Comparison of ENCODE assay signal across 7 cellular contexts in the genomic region with DNA sequence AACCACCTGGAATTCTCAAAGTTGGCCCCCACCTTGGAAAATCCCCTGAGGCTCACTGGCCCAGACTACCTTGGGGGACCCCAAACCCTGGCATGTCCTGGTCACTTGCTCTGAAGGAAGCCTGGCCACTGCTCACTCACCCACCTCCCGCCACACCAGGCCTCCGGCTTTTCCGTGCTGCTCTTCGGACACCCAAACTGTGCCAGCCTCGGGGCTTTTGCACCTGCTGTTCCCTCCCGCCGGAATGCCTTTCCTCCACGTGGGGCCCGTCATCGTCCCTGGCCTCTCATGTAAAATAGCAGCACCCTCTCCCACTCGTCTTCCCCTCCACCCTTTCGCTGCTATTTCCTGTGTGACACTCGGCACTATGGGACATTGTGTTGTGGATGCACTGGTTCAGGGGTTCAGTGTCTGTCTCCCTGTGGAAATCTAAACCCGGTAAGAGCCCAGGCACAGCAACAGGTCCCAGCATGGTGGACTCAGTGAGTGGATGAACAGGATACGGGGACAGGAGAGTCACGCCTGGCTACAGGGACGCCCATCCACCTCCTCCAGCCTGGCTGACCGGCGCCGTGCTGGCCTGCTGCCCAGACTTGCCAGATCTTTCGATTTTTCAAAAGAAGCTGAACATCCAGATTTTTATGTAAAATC.
DNase-seq lines count a peak whose midpoint lies in the region; ATAC-seq and TF ChIP-seq lines count a peak whose summit lies in the region.

No MANE protein-coding gene starts in this region.

- TF ChIP-seq CTCF in lower lobe of right lung (IDR thresholded peaks at IDR 0.05): no peak
- TF ChIP-seq CTCF in thyroid gland (IDR thresholded peaks at IDR 0.05): no peak

- peak; percentile 67 to 76 for ATAC-seq in lower lobe of right lung

- H3K4me3 ChIP-seq in lower lobe of right lung (peak overlapping the region; percentile 22), thyroid gland (replicated peaks in 1 of 3) (no peak overlapping the region)

- H3K27me3 ChIP-seq in lower lobe of right lung (ENCODE audit: low read depth) (no peaks in the 10 kb centered on the region), thyroid gland (no peaks in the 10 kb centered on the region)

- H3K36me3 ChIP-seq in lower lobe of right lung: no peaks in the 10 kb centered on the region
- H3K36me3 ChIP-seq in thyroid gland: no peaks in the 10 kb centered on the region

- DNase-seq in NCI-H2029 treated with DMSO at 0.1 percent for 48 hours (lab: John Stamatoyannopoulos, UW) (peak; percentile 33), lower lobe of right lung (no peak), thyroid gland (peak; percentile 91 to 92), NCI-H1105 (lab: John Stamatoyannopoulos, UW) (no peak), SKM-1 treated with dmso at 0.1 percent for 144 hours (lab: John Stamatoyannopoulos, UW; ENCODE audit: unreplicated experiment) (no peak), HCEC 1CT (no peak)

- no peak for TF ChIP-seq POLR2A in thyroid gland (IDR thresholded peaks at IDR 0.05)

- intact Hi-C loops in lower lobe of right lung (cut with DNase I): no loop called here
- intact Hi-C loops in thyroid gland (cut with DNase I): no loop called here

- peaks cover 42% of the 10 kb centered on the region for H3K4me1 ChIP-seq in lower lobe of right lung
- peaks cover 3 to 18% of the 10 kb centered on the region in 2 donors for H3K4me1 ChIP-seq in thyroid gland

- H3K27ac ChIP-seq in cingulate gyrus (ENCODE audit: low read depth, low read length): peak overlapping the region; percentile 93
- H3K27ac ChIP-seq in lower lobe of right lung: peak overlapping the region; percentile 67
- peak overlapping the region; percentile 73 to 90 (median 88) for H3K27ac ChIP-seq in thyroid gland

- WGBS in thyroid gland, 2 donors: 46 to 47% methylated on average over 21 of the region's 21 CpGs

- H3K9me3 ChIP-seq in lower lobe of right lung (no peaks in the 10 kb centered on the region), thyroid gland (no peaks in the 10 kb centered on the region)

Comparison
In these comparisons a context has a peak if more than half of its experiments do, and no peak if none do; other contexts are left out.
1. DNase-seq: peak in NCI-H2029 treated with DMSO at 0.1 percent for 48 hours (single experiment) and thyroid gland (2 of 2); none in lower lobe of right lung (single experiment), NCI-H1105 (single experiment), SKM-1 treated with dmso at 0.1 percent for 144 hours (single experiment) and HCEC 1CT (single experiment).
2. Peak in every context shown above with its lines, with median percentiles within 50 percentile points of each other: H3K27ac ChIP-seq.